In genomic region chr6:33840064-33840926, GRCh38 we compare ENCODE assay signal across 8 cellular contexts. TPM values are rescaled to one million over a fixed set of nuclear protein-coding genes. Genes with fewer than 3 reads are reported as not detected.
A peak's percentile ranks its signal among the peaks of the same experiment; 100 is the strongest.
DNase-seq lines count a peak whose midpoint lies in the region; ATAC-seq and TF ChIP-seq lines count a peak whose summit lies in the region.

No MANE protein-coding gene starts in this region.

- POLR2A ChIA-PET in activated B cell treated with CpG ODN at 0.5 μM for 24 hours (lab: Charles Lee) = interaction anchor here (0.6 kb wide), 1 partner anchor 994 kb away, joined by 3 read pairs; no protein-coding TSS in a partner anchor

- H2AFZ ChIP-seq in Loucy (ENCODE audit: low read length) (no peak overlapping the region), osteoblast (ENCODE audit: low read length) (peak overlapping the region; percentile 35)

- H3K9ac ChIP-seq in Loucy (ENCODE audit: low read depth, low read length, poor library complexity, severe bottlenecking) = peak overlapping the region; percentile 34

- H3K36me3 Mint-ChIP-seq in activated B cell treated with CpG ODN at 0.5 μM for 24 hours (ENCODE audit: low read depth) = no peaks in the 10 kb centered on the region

- no peak overlapping the region for H3K27ac Mint-ChIP-seq in activated B cell treated with CpG ODN at 0.5 μM for 24 hours

- H3K27ac ChIP-seq in osteoblast (ENCODE audit: low read depth, low read length) = peak overlapping the region; percentile 90

- H3K4me3 Mint-ChIP-seq in activated B cell treated with CpG ODN at 0.5 μM for 24 hours = no peak overlapping the region

- H3F3A ChIP-seq in Loucy (ENCODE audit: low read depth) = no peaks in the 10 kb centered on the region

- H3K9me3 ChIP-seq in Loucy (ENCODE audit: insufficient read depth, low read depth, low read length) = no peaks in the 10 kb centered on the region
- no peaks in the 10 kb centered on the region for H3K9me3 ChIP-seq in osteoblast (ENCODE audit: low read depth, low read length)

- peak overlapping the region; percentile 27 for H3K4me3 ChIP-seq in Loucy (ENCODE audit: low read length, poor library complexity, severe bottlenecking)
- H3K4me3 ChIP-seq in epithelial cell of proximal tubule (ENCODE audit: low read depth, low read length) = no peak overlapping the region
- no peak overlapping the region for H3K4me3 ChIP-seq in osteoblast (ENCODE audit: insufficient read depth, low read length)

- intact Hi-C loops in activated B cell treated with CpG ODN at 0.5 μM for 24 hours (cut with micrococcal nuclease) = no loop called here

- no peaks in the 10 kb centered on the region for H3K9me2 ChIP-seq in Loucy (replicated peaks; ENCODE audit: low read depth, low read length)

- CTCF ChIA-PET in activated B cell treated with CpG ODN at 0.5 μM for 24 hours (lab: Charles Lee) = no interaction called here

- H3K4me1 ChIP-seq in Loucy (ENCODE audit: insufficient read depth, low read length, poor library complexity, severe bottlenecking) = peaks cover 47% of the 10 kb centered on the region
- peaks cover 34% of the 10 kb centered on the region for H3K4me1 ChIP-seq in osteoblast (ENCODE audit: insufficient read depth, low read length)

- H3K79me2 ChIP-seq in Loucy (ENCODE audit: insufficient read depth, low read length) = no peaks in the 10 kb centered on the region
- H3K79me2 ChIP-seq in osteoblast (ENCODE audit: insufficient read depth, low read length) = no peaks in the 10 kb centered on the region

- peak; percentile 33 for DNase-seq in Ammon's horn (ENCODE audit: low spot score)
- no peak for DNase-seq in activated B cell treated with CpG ODN at 0.5 μM for 24 hours
- peak; percentile 80 for DNase-seq in epithelial cell of proximal tubule (ENCODE audit: low read depth)
- peak; percentile 98 for DNase-seq in osteoblast (ENCODE audit: insufficient read length, low spot score, missing footprints)
- no peak for DNase-seq in T-helper 9 cell

- TF ChIP-seq CTCF in Loucy (conservative IDR thresholded peaks at IDR 0.05; ENCODE audit: low read length) (no peak), activated B cell treated with CpG ODN at 0.5 μM for 24 hours (IDR thresholded peaks at IDR 0.05) (no peak), epithelial cell of proximal tubule (conservative IDR thresholded peaks at IDR 0.05; ENCODE audit: low read depth, low read length) (no peak), osteoblast (IDR thresholded peaks at IDR 0.05; ENCODE audit: extremely low read depth, low read depth, low read length) (no peak)

- peaks cover 18% of the 10 kb centered on the region for H3K27me3 Mint-ChIP-seq in activated B cell treated with CpG ODN at 0.5 μM for 24 hours

- no peaks in the 10 kb centered on the region for H3K36me3 ChIP-seq in Loucy (ENCODE audit: insufficient read depth, low read length)
- no peaks in the 10 kb centered on the region for H3K36me3 ChIP-seq in osteoblast (ENCODE audit: insufficient read depth, low read length)

- peaks cover 3% of the 10 kb centered on the region for H3K4me1 Mint-ChIP-seq in activated B cell treated with CpG ODN at 0.5 μM for 24 hours

- peak; percentile 70 for ATAC-seq in GM18870 (IDR thresholded peaks at IDR 0.05; ENCODE audit: unreplicated experiment)
- peak; percentile 18 for ATAC-seq in activated B cell treated with CpG ODN at 0.5 μM for 24 hours (ENCODE audit: low read depth)
- no peak for ATAC-seq in HG03432 (IDR thresholded peaks at IDR 0.05; ENCODE audit: unreplicated experiment)

- no peaks in the 10 kb centered on the region for H3K27me3 ChIP-seq in Loucy (ENCODE audit: insufficient read depth, low read length, poor library complexity, severe bottlenecking)
- no peaks in the 10 kb centered on the region for H3K27me3 ChIP-seq in osteoblast (ENCODE audit: insufficient read depth, low read length)

- H3K4me2 ChIP-seq in Loucy (ENCODE audit: low read depth, low read length, poor library complexity, severe bottlenecking) = peak overlapping the region; percentile 56
- H3K4me2 ChIP-seq in osteoblast (ENCODE audit: insufficient read depth, low read length) = peak overlapping the region; percentile 64

- H4K20me1 ChIP-seq in Loucy (ENCODE audit: insufficient read depth, low read length, poor library complexity, severe bottlenecking) (no peaks in the 10 kb centered on the region), osteoblast (ENCODE audit: insufficient read depth, low read length) (no peaks in the 10 kb centered on the region)

- H3K9me3 Mint-ChIP-seq in activated B cell treated with CpG ODN at 0.5 μM for 24 hours = peaks cover 4% of the 10 kb centered on the region

RNA-seq across cellular contexts. Expression of gene MLN, which starts 36.5 kb away (rescaled TPM):
- total RNA-seq in activated B cell treated with CpG ODN at 0.5 μM for 24 hours (not detected in 2 replicates), epithelial cell of proximal tubule (not detected in 2 replicates), osteoblast (not detected in 2 replicates)

RNA-seq across cellular contexts. Expression of gene LEMD2, which starts 51.4 kb away (rescaled TPM):
- total RNA-seq in activated B cell treated with CpG ODN at 0.5 μM for 24 hours (73.7 and 88.0 TPM in 2 replicates), epithelial cell of proximal tubule (42.0 and 48.3 TPM in 2 replicates), osteoblast (47.4 and 49.2 TPM in 2 replicates)

Comparison
In these comparisons a context has a peak if more than half of its experiments do, and no peak if none do; other contexts are left out.
1. DNase-seq: peak in Ammon's horn (single experiment), epithelial cell of proximal tubule (single experiment) and osteoblast (single experiment); none in activated B cell treated with CpG ODN at 0.5 μM for 24 hours (single experiment) and T-helper 9 cell (single experiment).